Comparison of ENCODE assay signal across 8 cellular contexts in genomic region chr20:17536944-17537444, GRCh38. TPM values are rescaled to one million over a fixed set of nuclear protein-coding genes. Genes with fewer than 3 reads are reported as not detected.
DNase-seq lines count a peak whose midpoint lies in the region; ATAC-seq and TF ChIP-seq lines count a peak whose summit lies in the region.

No MANE protein-coding gene starts in this region.

- no peak overlapping the region for H3K4me3 Mint-ChIP-seq in WTC11

- CTCF ChIA-PET in WTC11 (lab: Charles Lee): interaction anchor here (0.6 to 1.7 kb wide), 19 partner anchors 12 to 735 kb away, joined by 3 to 23 read pairs (median 5); partner anchors contain the start of gene DSTN

- ATAC-seq in GM18868 (IDR thresholded peaks at IDR 0.05; ENCODE audit: unreplicated experiment): peak; percentile 85
- ATAC-seq in HG03159 (IDR thresholded peaks at IDR 0.05; ENCODE audit: unreplicated experiment): peak; percentile 89
- ATAC-seq in WTC11: peak; percentile 94
- peak; percentile 100 for ATAC-seq in left lobe of liver

- H3K9me3 Mint-ChIP-seq in WTC11: peaks cover 4% of the 10 kb centered on the region

- peak; percentile 75 for DNase-seq in AG10803 (ENCODE audit: low read depth)
- peak; percentile 35 for DNase-seq in NCI-H226
- DNase-seq in WTC11 (ENCODE audit: low spot score): peak; percentile 77
- peak in 53 of 61 donors; percentile 8 to 74 (median 35) for DNase-seq in caudate nucleus (lab: John Stamatoyannopoulos, UW)
- DNase-seq in left lobe of liver (ENCODE audit: low spot score): peak; percentile 71
- DNase-seq in stimulated activated CD4-positive, alpha-beta T cell treated with anti-CD3 and anti-CD28 coated beads, TNF-alpha, amount 100 ng/mL, for 1 hour (ENCODE audit: low read depth in 3 of 3, low spot score in 1 of 3): peak; percentile 12 to 35 (median 30)

- no peak overlapping the region for H3K4me3 ChIP-seq in AG10803 (ENCODE audit: low read length)

- TF ChIP-seq CTCF in AG10803 (conservative IDR thresholded peaks at IDR 0.05; ENCODE audit: low read length): peak; percentile 98
- TF ChIP-seq CTCF in WTC11 (IDR thresholded peaks at IDR 0.05): peak; percentile 59; the same call in 1 of the 2 replicates

- peaks cover 4% of the 10 kb centered on the region for H3K36me3 Mint-ChIP-seq in WTC11

- no peak overlapping the region for H3K27ac Mint-ChIP-seq in WTC11

- peaks cover 21% of the 10 kb centered on the region for H3K4me1 Mint-ChIP-seq in WTC11

- H3K27ac ChIP-seq in caudate nucleus (ENCODE audit: low read depth, low read length): no peak overlapping the region

- POLR2A ChIA-PET in WTC11 (lab: Charles Lee): interaction anchor here (1.3 kb wide), 1 partner anchor 33 kb away, joined by 4 read pairs; the partner anchor contains the start of gene DSTN

- H3K27me3 Mint-ChIP-seq in WTC11 (ENCODE audit: low read depth): peaks cover 1% of the 10 kb centered on the region

TF ChIP-seq in WTC11, 78 proteins besides CTCF, POLR2A, EP300 and RAD21:
- TF ChIP-seq, protein P1, sequence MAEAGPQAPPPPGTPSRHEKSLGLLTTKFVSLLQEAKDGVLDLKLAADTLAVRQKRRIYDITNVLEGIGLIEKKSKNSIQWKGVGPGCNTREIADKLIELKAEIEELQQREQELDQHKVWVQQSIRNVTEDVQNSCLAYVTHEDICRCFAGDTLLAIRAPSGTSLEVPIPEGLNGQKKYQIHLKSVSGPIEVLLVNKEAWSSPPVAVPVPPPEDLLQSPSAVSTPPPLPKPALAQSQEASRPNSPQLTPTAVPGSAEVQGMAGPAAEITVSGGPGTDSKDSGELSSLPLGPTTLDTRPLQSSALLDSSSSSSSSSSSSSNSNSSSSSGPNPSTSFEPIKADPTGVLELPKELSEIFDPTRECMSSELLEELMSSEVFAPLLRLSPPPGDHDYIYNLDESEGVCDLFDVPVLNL (CRISPR knock-in tag; IDR thresholded peaks at IDR 0.05; ENCODE audit: borderline replicate concordance, low read depth): no peak
- TF ChIP-seq TCF7 (CRISPR knock-in tag; IDR thresholded peaks at IDR 0.05; ENCODE audit: low read depth): no peak
- peak; percentile 85; the same call in 1 of the 2 replicates for TF ChIP-seq TEAD1 (CRISPR knock-in tag; IDR thresholded peaks at IDR 0.05)
- TF ChIP-seq ELF4 (CRISPR knock-in tag; IDR thresholded peaks at IDR 0.05; ENCODE audit: low read depth): no peak
- peak; percentile 91 for TF ChIP-seq MAX (CRISPR knock-in tag; IDR thresholded peaks at IDR 0.05)
- no peak for TF ChIP-seq HMGXB4 (CRISPR knock-in tag; IDR thresholded peaks at IDR 0.05)
- TF ChIP-seq ZNF396 (CRISPR knock-in tag; IDR thresholded peaks at IDR 0.05; ENCODE audit: borderline replicate concordance): no peak
- TF ChIP-seq ARID4B (CRISPR knock-in tag; IDR thresholded peaks at IDR 0.05; ENCODE audit: borderline replicate concordance): peak; percentile 47; the same call in 1 of the 2 replicates
- TF ChIP-seq CREM (CRISPR knock-in tag; IDR thresholded peaks at IDR 0.05): 0 out of 2 replicates have a peak, but pooled peaks have one; percentile 39
- TF ChIP-seq GRHL2 (CRISPR knock-in tag; IDR thresholded peaks at IDR 0.05; ENCODE audit: insufficient replicate concordance, severe bottlenecking): no peak
- TF ChIP-seq ZNF317 (CRISPR knock-in tag; IDR thresholded peaks at IDR 0.05; ENCODE audit: borderline replicate concordance, low read depth): no peak
- no peak for TF ChIP-seq FOXJ3 (CRISPR knock-in tag; IDR thresholded peaks at IDR 0.05; ENCODE audit: borderline replicate concordance)
- no peak for TF ChIP-seq ZNF219 (CRISPR knock-in tag; IDR thresholded peaks at IDR 0.05; ENCODE audit: borderline replicate concordance)
- TF ChIP-seq ZNF512 (CRISPR knock-in tag; IDR thresholded peaks at IDR 0.05; ENCODE audit: borderline replicate concordance): no peak
- no peak for TF ChIP-seq ATF3 (CRISPR knock-in tag; conservative IDR thresholded peaks at IDR 0.05)
- no peak for TF ChIP-seq RELA (CRISPR knock-in tag; IDR thresholded peaks at IDR 0.05; ENCODE audit: borderline replicate concordance)
- no peak for TF ChIP-seq FOXK1 (CRISPR knock-in tag; IDR thresholded peaks at IDR 0.05)
- TF ChIP-seq SMAD4 (CRISPR knock-in tag; IDR thresholded peaks at IDR 0.05): no peak
- no peak for TF ChIP-seq EMX1 (CRISPR knock-in tag; IDR thresholded peaks at IDR 0.05)
- peak; percentile 80; the same call in 1 of the 2 replicates for TF ChIP-seq NFE2L1 (CRISPR knock-in tag; IDR thresholded peaks at IDR 0.05)

RNA-seq across cellular contexts. Expression of gene BFSP1, which starts 5.8 kb away (rescaled TPM):
- 1.9 to 3.0 TPM (median 2.7 TPM) in 3 replicates for total RNA-seq in WTC11 (2021)
- total RNA-seq in left lobe of liver: 0.10 TPM

RNA-seq across cellular contexts. Expression of gene DSTN, which starts 32.9 kb away (rescaled TPM):
- total RNA-seq in WTC11 (2021) (145 to 153 TPM (median 149 TPM) in 3 replicates), left lobe of liver (96.2 TPM)
